In genomic region chr13:75494491-75494890, GRCh38 we compare ENCODE assay signal across 1 cellular context.
TF ChIP-seq lines count a peak whose summit lies in the region.

No MANE protein-coding gene starts in this region.

TF ChIP-seq in H1, 55 proteins besides CTCF, POLR2A, EP300 and RAD21:
- TF ChIP-seq TAF7 (optimal IDR thresholded peaks at IDR 0.05; ENCODE audit: borderline replicate concordance, low read depth, low read length) = no peak
- TF ChIP-seq HDAC2 (IDR thresholded peaks at IDR 0.05; ENCODE audit: borderline replicate concordance in 1 of 2, low read depth in 2 of 2, low read length in 2 of 2) = no peak
- TF ChIP-seq, protein P1, sequence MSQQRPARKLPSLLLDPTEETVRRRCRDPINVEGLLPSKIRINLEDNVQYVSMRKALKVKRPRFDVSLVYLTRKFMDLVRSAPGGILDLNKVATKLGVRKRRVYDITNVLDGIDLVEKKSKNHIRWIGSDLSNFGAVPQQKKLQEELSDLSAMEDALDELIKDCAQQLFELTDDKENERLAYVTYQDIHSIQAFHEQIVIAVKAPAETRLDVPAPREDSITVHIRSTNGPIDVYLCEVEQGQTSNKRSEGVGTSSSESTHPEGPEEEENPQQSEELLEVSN (IDR thresholded peaks at IDR 0.05) = no peak
- TF ChIP-seq EGR1 (IDR thresholded peaks at IDR 0.05; ENCODE audit: borderline replicate concordance, low read depth, low read length) = no peak
- no peak for TF ChIP-seq RBBP5 (IDR thresholded peaks at IDR 0.05; ENCODE audit: borderline replicate concordance, low read depth, low read length)
- TF ChIP-seq POLR2AphosphoS5 (IDR thresholded peaks at IDR 0.05; ENCODE audit: low read depth, low read length) = no peak
- TF ChIP-seq, protein P2, sequence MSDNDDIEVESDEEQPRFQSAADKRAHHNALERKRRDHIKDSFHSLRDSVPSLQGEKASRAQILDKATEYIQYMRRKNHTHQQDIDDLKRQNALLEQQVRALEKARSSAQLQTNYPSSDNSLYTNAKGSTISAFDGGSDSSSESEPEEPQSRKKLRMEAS (IDR thresholded peaks at IDR 0.05) = no peak
- no peak for TF ChIP-seq CHD2 (IDR thresholded peaks at IDR 0.05; ENCODE audit: low read length)
- TF ChIP-seq CEBPB (IDR thresholded peaks at IDR 0.05; ENCODE audit: low read depth, low read length) = no peak
- TF ChIP-seq USF2 (IDR thresholded peaks at IDR 0.05; ENCODE audit: low read length) = no peak
- TF ChIP-seq SIRT6 (IDR thresholded peaks at IDR 0.05; ENCODE audit: low read length) = no peak
- no peak for TF ChIP-seq CREB1 (IDR thresholded peaks at IDR 0.05)
- TF ChIP-seq PHF8 (conservative IDR thresholded peaks at IDR 0.05; ENCODE audit: low read depth, low read length) = no peak
- TF ChIP-seq CBX5 (IDR thresholded peaks at IDR 0.05; ENCODE audit: low read depth, low read length) = no peak
- TF ChIP-seq CTBP2 (IDR thresholded peaks at IDR 0.05; ENCODE audit: borderline replicate concordance, insufficient read depth, insufficient read length, low read length) = no peak
- no peak for TF ChIP-seq GTF2F1 (IDR thresholded peaks at IDR 0.05; ENCODE audit: borderline replicate concordance, low read depth, low read length)
- TF ChIP-seq SP4 (IDR thresholded peaks at IDR 0.05; ENCODE audit: low read length) = no peak
- no peak for TF ChIP-seq TBP (IDR thresholded peaks at IDR 0.05; ENCODE audit: low read depth, low read length)
- no peak for TF ChIP-seq NANOG (IDR thresholded peaks at IDR 0.05; ENCODE audit: insufficient read depth, low read depth, low read length, poor library complexity, severe bottlenecking)
